Comparison of ENCODE assay signal across 24 cellular contexts in the genomic region with DNA sequence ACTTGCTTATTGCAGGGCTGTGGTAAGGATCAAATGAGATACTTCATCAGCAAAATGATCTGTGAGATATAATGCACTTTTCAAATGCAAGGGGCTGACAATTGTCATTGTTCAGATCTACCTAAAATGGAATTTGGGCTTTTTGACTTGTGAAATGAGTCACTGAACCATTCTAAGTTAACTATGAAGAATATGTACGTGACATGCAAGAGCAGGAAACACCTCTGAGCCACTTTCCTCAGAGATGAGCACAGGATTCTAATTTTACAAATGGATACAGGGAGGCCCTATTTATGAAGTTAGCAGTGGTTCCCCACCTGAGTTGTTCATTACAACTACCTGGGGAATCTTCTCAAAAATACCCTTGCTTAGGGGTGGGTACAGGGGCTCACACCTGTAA. TPM values are rescaled to one million over a fixed set of nuclear protein-coding genes. Genes with fewer than 3 reads are reported as not detected.
DNase-seq lines count a peak whose midpoint lies in the region; ATAC-seq and TF ChIP-seq lines count a peak whose summit lies in the region.
"Had no signal": no experiment of that assay in that cellular context is flagged by ENCODE, and none has a peak within 500 bp of the region (broad histone marks: within the 10 kb centered on the region; RNA-seq: fewer than 3 reads in every experiment).

No MANE protein-coding gene starts in this region.

- no peak for TF ChIP-seq POLR2A in spleen (IDR thresholded peaks at IDR 0.05)

- H3K27me3 ChIP-seq in SJCRH30 (no peaks in the 10 kb centered on the region), spleen (replicated peaks in 1 of 7) (no peaks in the 10 kb centered on the region)
- no peaks in the 10 kb centered on the region for H3K27me3 ChIP-seq in CD8-positive, alpha-beta T cell (ENCODE audit: insufficient read depth, low read length)
- H3K27me3 ChIP-seq: body of pancreas, heart left ventricle, left lung, neural progenitor cell, upper lobe of right lung had no signal

- no peaks in the 10 kb centered on the region for H3K9me3 ChIP-seq in SJCRH30 (replicated peaks)
- no peaks in the 10 kb centered on the region for H3K9me3 ChIP-seq in spleen
- no peaks in the 10 kb centered on the region for H3K9me3 ChIP-seq in CD8-positive, alpha-beta T cell (ENCODE audit: low read length)
- H3K9me3 ChIP-seq: body of pancreas, heart left ventricle, left lung, upper lobe of right lung had no signal

- H3K36me3 Mint-ChIP-seq in dendritic cell treated with granulocyte-macrophage colony-stimulating factor and Interleukin-4, amounts not matched to agents 40 ng/mL and 50 ng/mL, for 4 days (ENCODE audit: low read depth), result peaks cover 6% of the 10 kb centered on the region
- H3K36me3 Mint-ChIP-seq in CD8-positive, alpha-beta T cell, result no peaks in the 10 kb centered on the region
- H3K36me3 Mint-ChIP-seq: IgD-negative memory B cell, neural progenitor cell, WTC11 had no signal

- H3K4me3 Mint-ChIP-seq in dendritic cell treated with granulocyte-macrophage colony-stimulating factor and Interleukin-4, amounts not matched to agents 40 ng/mL and 50 ng/mL, for 4 days, result no peak overlapping the region
- H3K4me3 Mint-ChIP-seq in CD8-positive, alpha-beta T cell, result no peak overlapping the region
- H3K4me3 Mint-ChIP-seq: CD8-positive, alpha-beta memory T cell; IgD-negative memory B cell; neural progenitor cell; WTC11 had no signal

- TF ChIP-seq CTCF in spleen (IDR thresholded peaks at IDR 0.05 in 8 of 11, conservative IDR thresholded peaks at IDR 0.05 in 3 of 11), result no peak
- TF ChIP-seq CTCF in CD8-positive, alpha-beta T cell (IDR thresholded peaks at IDR 0.05), result no peak

- CTCF ChIA-PET in CD8-positive, alpha-beta T cell (lab: Charles Lee), result no interaction called here

- intact Hi-C loops in dendritic cell treated with granulocyte-macrophage colony-stimulating factor and Interleukin-4, amounts not matched to agents 40 ng/mL and 50 ng/mL, for 4 days (cut with micrococcal nuclease), result no loop called here
- intact Hi-C loops in spleen (cut with DNase I; ENCODE audit: low total_unique reads), result no loop called here
- intact Hi-C loops in CD8-positive, alpha-beta T cell (cut with DNase I, micrococcal nuclease), result no loop called here

- no peaks in the 10 kb centered on the region for H3K9me3 Mint-ChIP-seq in dendritic cell treated with granulocyte-macrophage colony-stimulating factor and Interleukin-4, amounts not matched to agents 40 ng/mL and 50 ng/mL, for 4 days
- H3K9me3 Mint-ChIP-seq in CD8-positive, alpha-beta T cell, result no peaks in the 10 kb centered on the region
- H3K9me3 Mint-ChIP-seq: CD8-positive, alpha-beta memory T cell; neural progenitor cell had no signal

- ATAC-seq in GM18519 (IDR thresholded peaks at IDR 0.05; ENCODE audit: low FRiP score, unreplicated experiment) (peak; percentile 46), GM18909 (IDR thresholded peaks at IDR 0.05; ENCODE audit: poor library complexity, unreplicated experiment) (peak; percentile 61), HG02678 (IDR thresholded peaks at IDR 0.05; ENCODE audit: unreplicated experiment) (no peak)
- no peak for ATAC-seq in CD8-positive, alpha-beta T cell
- ATAC-seq: body of pancreas, GM12878, HCT116, upper lobe of right lung, WTC11 had no signal

- WGBS in spleen, 5 donors, result 69 to 81% (median 77%) methylated on average over 1 of the region's 1 CpG

- POLR2A ChIA-PET in CD8-positive, alpha-beta T cell (lab: Charles Lee), result no interaction called here

- H3K4me1 Mint-ChIP-seq in dendritic cell treated with granulocyte-macrophage colony-stimulating factor and Interleukin-4, amounts not matched to agents 40 ng/mL and 50 ng/mL, for 4 days (ENCODE audit: low read depth), result peaks cover 77% of the 10 kb centered on the region
- no peaks in the 10 kb centered on the region for H3K4me1 Mint-ChIP-seq in CD8-positive, alpha-beta T cell (ENCODE audit: low read depth)

- H3K27me3 Mint-ChIP-seq in dendritic cell treated with granulocyte-macrophage colony-stimulating factor and Interleukin-4, amounts not matched to agents 40 ng/mL and 50 ng/mL, for 4 days, result no peaks in the 10 kb centered on the region
- no peaks in the 10 kb centered on the region for H3K27me3 Mint-ChIP-seq in CD8-positive, alpha-beta T cell (ENCODE audit: low read depth)

- no peaks in the 10 kb centered on the region for H3K36me3 ChIP-seq in SJCRH30
- no peaks in the 10 kb centered on the region for H3K36me3 ChIP-seq in spleen
- H3K36me3 ChIP-seq in CD8-positive, alpha-beta T cell (ENCODE audit: insufficient read depth, low read length), result no peaks in the 10 kb centered on the region
- H3K36me3 ChIP-seq: heart left ventricle, left lung, neural progenitor cell, upper lobe of right lung had no signal

- H3K4me1 ChIP-seq in SJCRH30 (peaks cover 26% of the 10 kb centered on the region), spleen (peaks cover 0 to 34% (median 13%) of the 10 kb centered on the region in 6 donors)
- no peaks in the 10 kb centered on the region for H3K4me1 ChIP-seq in CD8-positive, alpha-beta T cell (ENCODE audit: insufficient read depth, low read length)
- H3K4me1 ChIP-seq: body of pancreas, upper lobe of right lung had no signal

- DNase-seq in SJCRH30, result no peak
- no peak for DNase-seq in spleen
- DNase-seq in CD8-positive, alpha-beta T cell, result no peak
- DNase-seq: body of pancreas; CD8-positive, alpha-beta memory T cell; left lung; NCI-H1417; stimulated activated CD4-positive, alpha-beta T cell treated with anti-CD3 and anti-CD28 coated beads, Interleukin-2, amount 100 ng/mL, for 48 hours; T-helper 9 cell; upper lobe of right lung had no signal

- peak overlapping the region; percentile 30 for H3K27ac Mint-ChIP-seq in dendritic cell treated with granulocyte-macrophage colony-stimulating factor and Interleukin-4, amounts not matched to agents 40 ng/mL and 50 ng/mL, for 4 days
- no peak overlapping the region for H3K27ac Mint-ChIP-seq in CD8-positive, alpha-beta T cell
- H3K27ac Mint-ChIP-seq: CD8-positive, alpha-beta memory T cell; neural progenitor cell; progenitor cell of endocrine pancreas; WTC11 had no signal

- H3K27ac ChIP-seq in SJCRH30 (peak overlapping the region; percentile 67), spleen (no peak overlapping the region)
- H3K27ac ChIP-seq in CD8-positive, alpha-beta T cell (ENCODE audit: low read depth, low read length), result no peak overlapping the region
- H3K27ac ChIP-seq: body of pancreas, left lung, neural progenitor cell, upper lobe of right lung had no signal

- H3K4me3 ChIP-seq in SJCRH30 (no peak overlapping the region), spleen (no peak overlapping the region)
- no peak overlapping the region for H3K4me3 ChIP-seq in CD8-positive, alpha-beta T cell (ENCODE audit: low read depth, low read length)
- H3K4me3 ChIP-seq: body of pancreas, GM12878, heart left ventricle, left lung, neural progenitor cell, skin epidermis, upper lobe of right lung had no signal

RNA-seq across cellular contexts. Expression of a gene that starts 26.7 kb away (rescaled TPM):
- total RNA-seq in SJCRH30 (2014; rRNA removed; shearing (Covaris generic)), result 0.10 TPM in 1 of 2 replicates, not detected in the other
- 1 to 10 TPM; 2.1 to 9.9 (median 3.0) TPM for total RNA-seq in spleen
- polyA plus RNA-seq in spleen, result 1 to 10 TPM; 1.4 to 3.8 (median 1.9) TPM
- 10 to 100 TPM; 10.2 to 11.5 TPM for total RNA-seq in CD8-positive, alpha-beta T cell
- total RNA-seq: body of pancreas, GM12878, M059J, NCI-H460, progenitor cell of endocrine pancreas had no signal
- polyA plus RNA-seq: GM12878, IgD-negative memory B cell had no signal

RNA-seq across cellular contexts. Expression of a gene that starts 42.3 kb away (rescaled TPM):
- total RNA-seq in SJCRH30 (2014; rRNA removed; shearing (Covaris generic)), result not detected in 2 replicates
- total RNA-seq in spleen, result 1 to 10 TPM; 2.4 to 5.0 (median 3.7) TPM
- polyA plus RNA-seq in spleen, result 1 to 10 TPM; 1.2 to 3.5 (median 1.6) TPM
- total RNA-seq in CD8-positive, alpha-beta T cell, result 10 to 100 TPM; 50.4 to 52.5 TPM
- total RNA-seq: body of pancreas, M059J, NCI-H460, progenitor cell of endocrine pancreas had no signal

Comparison
In these comparisons a context has a peak if more than half of its experiments do, and no peak if none do; other contexts are left out.
1. ATAC-seq: peak in GM18519 (single experiment) and GM18909 (single experiment); none in HG02678 (single experiment) and CD8-positive, alpha-beta T cell (single experiment).
2. RNA of a gene that starts 42.3 kb away (total RNA-seq): 50.4 to 52.5 TPM in CD8-positive, alpha-beta T cell; 2.4 to 5.0 TPM in spleen and not detected in SJCRH30; every median in the first group is over 4 times any median in the second.